15 cellular contexts compared by ENCODE assay signal in the genomic region with DNA sequence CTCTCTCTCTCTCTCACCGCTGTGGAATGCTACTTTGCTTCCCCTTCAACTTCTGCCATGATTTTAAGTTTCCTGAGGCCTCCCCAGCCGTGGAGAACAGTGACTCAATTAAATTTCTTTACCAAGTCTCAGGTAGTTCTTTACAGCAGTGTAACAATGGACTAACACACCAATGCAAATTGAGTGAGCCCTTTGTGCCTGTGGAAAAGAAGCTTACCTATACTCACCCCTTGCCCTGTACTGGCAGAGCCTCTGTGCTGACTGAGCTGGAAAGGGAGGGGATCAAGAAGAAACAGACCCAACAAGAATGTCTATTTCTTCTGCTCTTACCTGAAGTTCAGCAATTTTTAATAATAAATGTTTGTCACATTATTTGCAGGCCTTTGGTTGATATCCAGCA.
DNase-seq lines count a peak whose midpoint lies in the region; ATAC-seq and TF ChIP-seq lines count a peak whose summit lies in the region.
"Had no signal": no experiment of that assay in that cellular context is flagged by ENCODE, and none has a peak within 500 bp of the region (broad histone marks: within the 10 kb centered on the region; RNA-seq: fewer than 3 reads in every experiment).

No MANE protein-coding gene starts in this region.

- no peak overlapping the region for H3K9ac ChIP-seq in H9 (ENCODE audit: extremely low read depth, insufficient read length, low read length)
- H3K9ac ChIP-seq: BLaER1 treated with 17β-estradiol and CSF1 and Interleukin-3, amounts not matched to agents 10 nM and 100 nM had no signal

- no peak overlapping the region for H3K4me2 ChIP-seq in H9 (ENCODE audit: insufficient read depth, insufficient read length, low read length)
- H3K4me2 ChIP-seq: BLaER1 treated with 17β-estradiol and CSF1 and Interleukin-3, amounts not matched to agents 10 nM and 100 nM had no signal

- H3K56ac ChIP-seq in H9 (ENCODE audit: insufficient read length, low read depth, low read length), result no peak overlapping the region

- no peaks in the 10 kb centered on the region for H3K23me2 ChIP-seq in H9 (ENCODE audit: insufficient read length, low read depth, low read length, poor library complexity, severe bottlenecking)

- no peaks in the 10 kb centered on the region for H4K20me1 ChIP-seq in H9 (ENCODE audit: control insufficient read depth, insufficient read depth, insufficient read length)
- H4K20me1 ChIP-seq: BLaER1 treated with 17β-estradiol and CSF1 and Interleukin-3, amounts not matched to agents 10 nM and 100 nM had no signal

- H3K36me3 Mint-ChIP-seq in H9 (ENCODE audit: insufficient read depth in 1 of 3, low read depth in 3 of 3), result no peaks in the 10 kb centered on the region
- H3K36me3 Mint-ChIP-seq: CD8-positive, alpha-beta T cell had no signal

- no peak overlapping the region for H2BK15ac ChIP-seq in H9 (ENCODE audit: low read depth, low read length)

- peaks cover 9 to 11% of the 10 kb centered on the region in 2 experiments for H3K4me1 Mint-ChIP-seq in H9
- H3K4me1 Mint-ChIP-seq: B cell had no signal

- no CpG with 5 or more reads among the region's 2 CpGs for WGBS in H9 (ENCODE audit: extremely low coverage, insufficient read length, low lambda C conversion rate)

- no peaks in the 10 kb centered on the region for H3K79me1 ChIP-seq in H9 (ENCODE audit: insufficient read depth, low read depth, low read length, poor library complexity, severe bottlenecking)

- no peak overlapping the region for H3K4ac ChIP-seq in H9 (ENCODE audit: low read depth, low read length)

- H3K18ac ChIP-seq in H9 (ENCODE audit: insufficient read length, low read depth, low read length), result no peak overlapping the region

- H2BK120ac ChIP-seq in H9 (ENCODE audit: low read depth, low read length, poor library complexity, severe bottlenecking), result no peak overlapping the region

- no peak overlapping the region for H3K23ac ChIP-seq in H9 (ENCODE audit: insufficient read length, low read depth, low read length)

- no peaks in the 10 kb centered on the region for H3K27me3 Mint-ChIP-seq in H9 (ENCODE audit: low read depth)
- H3K27me3 Mint-ChIP-seq: B cell had no signal

- no peak overlapping the region for H4K91ac ChIP-seq in H9 (ENCODE audit: insufficient read length, low read depth, low read length)

- H3T11ph ChIP-seq in H9 (ENCODE audit: low read length), result no peak overlapping the region

- H2AFZ ChIP-seq in H9 (ENCODE audit: low read length), result no peak overlapping the region

- H2BK12ac ChIP-seq in H9 (ENCODE audit: insufficient read length, low read depth, low read length), result no peak overlapping the region

- no peak overlapping the region for H3K4me3 ChIP-seq in epithelial cell of esophagus (ENCODE audit: low read length)
- H3K4me3 ChIP-seq: BLaER1 treated with 17β-estradiol and CSF1 and Interleukin-3, amounts not matched to agents 10 nM and 100 nM; GM12878 had no signal

- H4K8ac ChIP-seq in H9 (replicated peaks; ENCODE audit: insufficient read length, low read depth, low read length), result no peak overlapping the region

- no peaks in the 10 kb centered on the region for H3K4me1 ChIP-seq in H9 (ENCODE audit: insufficient read depth, low read length)
- H3K4me1 ChIP-seq: BLaER1 treated with 17β-estradiol and CSF1 and Interleukin-3, amounts not matched to agents 10 nM and 100 nM had no signal

- no peak overlapping the region for H2AK5ac ChIP-seq in H9 (ENCODE audit: insufficient read length, low read length)

- ATAC-seq in sciatic nerve (no peak), HG02973 (IDR thresholded peaks at IDR 0.05; ENCODE audit: unreplicated experiment) (no peak)
- ATAC-seq: CD8-positive, alpha-beta T cell; GM12878 had no signal

- H2BK5ac ChIP-seq in H9 (ENCODE audit: insufficient read length, low read length), result no peak overlapping the region

- H2BK20ac ChIP-seq in H9 (ENCODE audit: low read depth, low read length, poor library complexity, severe bottlenecking), result no peak overlapping the region

- no peaks in the 10 kb centered on the region for H3K79me2 ChIP-seq in H9 (ENCODE audit: insufficient read depth, low read length)

- H3K9me3 ChIP-seq in H9 (ENCODE audit: control insufficient read depth, low read depth, low read length), result no peaks in the 10 kb centered on the region
- H3K9me3 ChIP-seq: BLaER1 treated with 17β-estradiol and CSF1 and Interleukin-3, amounts not matched to agents 10 nM and 100 nM had no signal

- H4K5ac ChIP-seq in H9 (ENCODE audit: insufficient read length, low read depth, low read length), result no peak overlapping the region

- TF ChIP-seq CTCF in H9 (conservative IDR thresholded peaks at IDR 0.05), result no peak
- no peak for TF ChIP-seq CTCF in epithelial cell of esophagus (IDR thresholded peaks at IDR 0.05; ENCODE audit: insufficient read depth, low read depth, low read length, missing control alignments)

- no peaks in the 10 kb centered on the region; a peak in 1 of 5 replicates for H3K9me3 Mint-ChIP-seq in H9

- H3K27ac Mint-ChIP-seq in H9, result peak overlapping the region in 2 of 3 experiments; percentile 89 to 93; a peak in 4 of 7 replicates
- H3K27ac Mint-ChIP-seq: B cell; CD8-positive, alpha-beta T cell had no signal

- no peaks in the 10 kb centered on the region for H3K27me3 ChIP-seq in H9 (ENCODE audit: insufficient read depth, low read length)
- H3K27me3 ChIP-seq: BLaER1 treated with 17β-estradiol and CSF1 and Interleukin-3, amounts not matched to agents 10 nM and 100 nM had no signal

- H3K14ac ChIP-seq in H9 (ENCODE audit: insufficient read depth, low read length), result no peak overlapping the region

- H3K27ac ChIP-seq in H9 (ENCODE audit: insufficient read length, low read depth, low read length), result no peak overlapping the region
- H3K27ac ChIP-seq: BLaER1 treated with 17β-estradiol and CSF1 and Interleukin-3, amounts not matched to agents 10 nM and 100 nM; HL-60 had no signal

- intact Hi-C loops in sciatic nerve (cut with DNase I), result no loop called here

- no peak overlapping the region for H3K4me3 Mint-ChIP-seq in H9
- H3K4me3 Mint-ChIP-seq: B cell; CD8-positive, alpha-beta T cell had no signal

- DNase-seq in H9 (no peak), epithelial cell of esophagus (ENCODE audit: low read depth) (peak; percentile 10), kidney tubule cell (ENCODE audit: low spot score) (peak; percentile 55), sciatic nerve (ENCODE audit: low spot score) (no peak), DMS114 treated with DMSO at 0.1 percent for 48 hours (lab: John Stamatoyannopoulos, UW; ENCODE audit: unreplicated experiment) (no peak)
- DNase-seq: Calu3; CD8-positive, alpha-beta T cell; DMS53; DND-41; EL had no signal

Comparison
In these comparisons a context has a peak if more than half of its experiments do, and no peak if none do; other contexts are left out.
1. DNase-seq: peak in epithelial cell of esophagus (single experiment) and kidney tubule cell (single experiment); none in H9 (single experiment), sciatic nerve (single experiment) and DMS114 treated with DMSO at 0.1 percent for 48 hours (single experiment).